25 cellular contexts compared by ENCODE assay signal in genomic region chr21:42851812-42852665, GRCh38. TPM values are rescaled to one million over a fixed set of nuclear protein-coding genes. Genes with fewer than 3 reads are reported as not detected.
A peak's percentile ranks its signal among the peaks of the same experiment; 100 is the strongest.
DNase-seq lines count a peak whose midpoint lies in the region; ATAC-seq, FAIRE-seq and TF ChIP-seq lines count a peak whose summit lies in the region.
"Had no signal": no experiment of that assay in that cellular context is flagged by ENCODE, and none has a peak within 500 bp of the region (broad histone marks: within the 10 kb centered on the region; RNA-seq: fewer than 3 reads in every experiment).

No MANE protein-coding gene starts in this region.

- H3K36me3 ChIP-seq in GM12878 (ENCODE audit: control insufficient read depth in 2 of 2, insufficient read depth in 2 of 2, low read length in 1 of 2) = peaks cover 34 to 62% of the 10 kb centered on the region in 2 experiments

- H2AFZ ChIP-seq in H9 (ENCODE audit: low read length) (no peak overlapping the region), GM12878 (ENCODE audit: control insufficient read depth, low read depth, low read length) (no peak overlapping the region)
- H2AFZ ChIP-seq: PC-9 had no signal

- peak; percentile 12; the same call in 1 of the 2 replicates for TF ChIP-seq POLR2A in GM12878 (IDR thresholded peaks at IDR 0.05; ENCODE audit: low read depth, low read length)

- BruUV-seq in GM12878 (replicated peaks; lab: Mats Ljungman, UMichigan) = no TSS peak

- TF ChIP-seq EP300 in GM12878 (IDR thresholded peaks at IDR 0.05; ENCODE audit: borderline replicate concordance in 1 of 2, control insufficient read depth in 1 of 2, low read depth in 2 of 2, low read length in 2 of 2) = no peak

- H3K56ac ChIP-seq in H9 (ENCODE audit: insufficient read length, low read depth, low read length) = no peak overlapping the region

- no peak for FAIRE-seq in GM12878 (lab: Jason Lieb, UNC)

- H3K9ac ChIP-seq in H9 (ENCODE audit: extremely low read depth, insufficient read length, low read length) (no peak overlapping the region), GM12878 (ENCODE audit: control insufficient read depth, insufficient read depth, low read length) (no peak overlapping the region)

- H3K4me3 Mint-ChIP-seq in activated T-cell treated with anti-CD3 and anti-CD28 coated beads, Interleukin-2, amount 50 U/mL, for 24 hours = no peak overlapping the region
- no peak overlapping the region for H3K4me3 Mint-ChIP-seq in activated T-cell treated with anti-CD3 and anti-CD28 coated beads, Interleukin-2, amount 50 U/mL, for 4 hours
- H3K4me3 Mint-ChIP-seq in H9 = no peak overlapping the region
- no peak overlapping the region for H3K4me3 Mint-ChIP-seq in stimulated activated naive B cell treated with anti-CD40 and anti-IgM and Interleukin-4, amounts not matched to agents 10 μg/mL and 1 μg/mL and 100 μg/mL, for 72 hours
- H3K4me3 Mint-ChIP-seq: CD8-positive, alpha-beta memory T cell had no signal

- H2AK5ac ChIP-seq in H9 (ENCODE audit: insufficient read length, low read length) = no peak overlapping the region

- no peak overlapping the region for H2BK20ac ChIP-seq in H9 (ENCODE audit: low read depth, low read length, poor library complexity, severe bottlenecking)

- WGBS in H9 (ENCODE audit: extremely low coverage, insufficient read length, low lambda C conversion rate) = no CpG with 5 or more reads among the region's 19 CpGs
- 90% methylated on average over 19 of the region's 19 CpGs for WGBS in GM12878 (ENCODE audit: insufficient coverage, insufficient replicate concordance, low lambda C conversion rate, missing lambda C conversion rate)

- TF ChIP-seq CTCF in H9 (conservative IDR thresholded peaks at IDR 0.05) = no peak
- TF ChIP-seq CTCF in GM12878 (IDR thresholded peaks at IDR 0.05 in 2 of 3, conservative IDR thresholded peaks at IDR 0.05 in 1 of 3; ENCODE audit: control insufficient read depth in 2 of 3, extremely low read depth in 1 of 3, insufficient read depth in 1 of 3, low read depth in 3 of 3, low read length in 3 of 3) = no peak

- no peaks in the 10 kb centered on the region for H3K9me3 ChIP-seq in H9 (ENCODE audit: control insufficient read depth, low read depth, low read length)
- no peaks in the 10 kb centered on the region for H3K9me3 ChIP-seq in GM12878 (replicated peaks; ENCODE audit: control insufficient read depth, insufficient read depth, low read length)
- H3K9me3 ChIP-seq: MG63 had no signal

- POLR2A ChIA-PET in GM12878 (lab: Charles Lee) = no interaction called here

- H2BK120ac ChIP-seq in H9 (ENCODE audit: low read depth, low read length, poor library complexity, severe bottlenecking) = no peak overlapping the region

- no peaks in the 10 kb centered on the region for H3K79me1 ChIP-seq in H9 (ENCODE audit: insufficient read depth, low read depth, low read length, poor library complexity, severe bottlenecking)

- CTCF ChIA-PET in GM12878 (lab: Yijun Ruan, JAX) = no interaction called here

- H3K18ac ChIP-seq in H9 (ENCODE audit: insufficient read length, low read depth, low read length) = no peak overlapping the region

- ATAC-seq in activated T-cell treated with anti-CD3 and anti-CD28 coated beads, Interleukin-2, amount 50 U/mL, for 4 hours = no peak
- ATAC-seq in GM12878 = no peak
- no peak for ATAC-seq in stimulated activated naive B cell treated with anti-CD40 and anti-IgM and Interleukin-4, amounts not matched to agents 10 μg/mL and 1 μg/mL and 100 μg/mL, for 72 hours (replicated peaks)

- H3K79me2 ChIP-seq in H9 (ENCODE audit: insufficient read depth, low read length) (no peaks in the 10 kb centered on the region; the same call in 1 of the 2 replicates), GM12878 (ENCODE audit: control insufficient read depth, insufficient read depth, low read length) (no peaks in the 10 kb centered on the region)

- H4K5ac ChIP-seq in H9 (ENCODE audit: insufficient read length, low read depth, low read length) = no peak overlapping the region

- H3K27ac Mint-ChIP-seq in activated T-cell treated with anti-CD3 and anti-CD28 coated beads, Interleukin-2, amount 50 U/mL, for 24 hours = peak overlapping the region; percentile 67
- H3K27ac Mint-ChIP-seq in H9 = peak overlapping the region in 2 of 3 experiments; percentile 69 to 72; a peak in 2 of 7 replicates
- peak overlapping the region; percentile 82 for H3K27ac Mint-ChIP-seq in stimulated activated naive B cell treated with anti-CD40 and anti-IgM and Interleukin-4, amounts not matched to agents 10 μg/mL and 1 μg/mL and 100 μg/mL, for 72 hours

- no peak for DNase-seq in activated T-cell treated with anti-CD3 and anti-CD28 coated beads, Interleukin-2, amount 50 U/mL, for 24 hours
- no peak for DNase-seq in activated T-cell treated with anti-CD3 and anti-CD28 coated beads, Interleukin-2, amount 50 U/mL, for 4 hours
- DNase-seq in H9 (no peak), GM12878 (ENCODE audit: low read depth, low spot score) (no peak), DMS153 (lab: John Stamatoyannopoulos, UW) (no peak), NCI-H748 (lab: John Stamatoyannopoulos, UW; ENCODE audit: unreplicated experiment) (no peak)
- DNase-seq in stimulated activated naive B cell treated with anti-CD40 and anti-IgM and Interleukin-4, amounts not matched to agents 10 μg/mL and 1 μg/mL and 100 μg/mL, for 72 hours = no peak
- DNase-seq: 8988T; Calu3; CD8-positive, alpha-beta memory T cell; DMS53; GDM1; HCEC 1CT; MG63; NCI-H1417; NCI-H2029; NCI-H2227 treated with DMSO at 0.1 percent for 48 hours; NCI-H510A; NCI-H748 treated with DMSO at 0.1 percent for 48 hours; PC-9; RPMI8226; SHP77 treated with DMSO at 0.1 percent for 48 hours; SW 1271 had no signal

- no peak overlapping the region for H4K8ac ChIP-seq in H9 (replicated peaks; ENCODE audit: insufficient read length, low read depth, low read length)

- H3K4me1 Mint-ChIP-seq in activated T-cell treated with anti-CD3 and anti-CD28 coated beads, Interleukin-2, amount 50 U/mL, for 24 hours (ENCODE audit: low read depth) = peaks cover 14% of the 10 kb centered on the region
- H3K4me1 Mint-ChIP-seq in activated T-cell treated with anti-CD3 and anti-CD28 coated beads, Interleukin-2, amount 50 U/mL, for 4 hours (ENCODE audit: low read depth) = peaks cover 5% of the 10 kb centered on the region
- no peaks in the 10 kb centered on the region for H3K4me1 Mint-ChIP-seq in H9
- H3K4me1 Mint-ChIP-seq in stimulated activated naive B cell treated with anti-CD40 and anti-IgM and Interleukin-4, amounts not matched to agents 10 μg/mL and 1 μg/mL and 100 μg/mL, for 72 hours = peaks cover 14 to 27% of the 10 kb centered on the region in 2 donors

- TF ChIP-seq RAD21 in GM12878 (IDR thresholded peaks at IDR 0.05; ENCODE audit: insufficient read depth, low read depth, low read length) = no peak

- RAD21 ChIA-PET in GM12878 (lab: Charles Lee; ENCODE audit: unreplicated experiment) = no interaction called here

- H2BK15ac ChIP-seq in H9 (ENCODE audit: low read depth, low read length) = no peak overlapping the region

- H3K27me3 Mint-ChIP-seq in activated T-cell treated with anti-CD3 and anti-CD28 coated beads, Interleukin-2, amount 50 U/mL, for 24 hours = no peaks in the 10 kb centered on the region
- H3K27me3 Mint-ChIP-seq in activated T-cell treated with anti-CD3 and anti-CD28 coated beads, Interleukin-2, amount 50 U/mL, for 4 hours (ENCODE audit: low read depth) = no peaks in the 10 kb centered on the region
- H3K27me3 Mint-ChIP-seq in H9 (ENCODE audit: low read depth) = no peaks in the 10 kb centered on the region
- H3K27me3 Mint-ChIP-seq in stimulated activated naive B cell treated with anti-CD40 and anti-IgM and Interleukin-4, amounts not matched to agents 10 μg/mL and 1 μg/mL and 100 μg/mL, for 72 hours = no peaks in the 10 kb centered on the region
- H3K27me3 Mint-ChIP-seq: CD8-positive, alpha-beta memory T cell had no signal

- no peak overlapping the region for H4K91ac ChIP-seq in H9 (ENCODE audit: insufficient read length, low read depth, low read length)

- SMC1A ChIA-PET in GM12878 (lab: Charles Lee; ENCODE audit: uncharacterized antibody, unreplicated experiment) = no interaction called here

- no peak overlapping the region for H3K27ac ChIP-seq in H9 (ENCODE audit: insufficient read length, low read depth, low read length)
- H3K27ac ChIP-seq in GM12878 (ENCODE audit: control insufficient read depth, insufficient read depth) = no peak overlapping the region
- H3K27ac ChIP-seq: C4-2B, PC-9, SK-N-MC had no signal

- H4K20me1 ChIP-seq in H9 (ENCODE audit: control insufficient read depth, insufficient read depth, insufficient read length) (no peaks in the 10 kb centered on the region), GM12878 (ENCODE audit: control insufficient read depth, insufficient read depth) (no peaks in the 10 kb centered on the region)

- H3K4me2 ChIP-seq in H9 (ENCODE audit: insufficient read depth, insufficient read length, low read length) (no peak overlapping the region), GM12878 (ENCODE audit: control insufficient read depth, insufficient read depth) (no peak overlapping the region)
- H3K4me2 ChIP-seq: PC-9 had no signal

- in situ Hi-C loops in GM12878 (cut with MboI) = no loop called here

- no peaks in the 10 kb centered on the region for H3K23me2 ChIP-seq in H9 (ENCODE audit: insufficient read length, low read depth, low read length, poor library complexity, severe bottlenecking)

- intact Hi-C loops in GM12878 (cut with micrococcal nuclease; ENCODE audit: unreplicated experiment) = no loop called here

- no peak overlapping the region for H2BK5ac ChIP-seq in H9 (ENCODE audit: insufficient read length, low read length)

- peaks cover 97% of the 10 kb centered on the region for H3K36me3 Mint-ChIP-seq in activated T-cell treated with anti-CD3 and anti-CD28 coated beads, Interleukin-2, amount 50 U/mL, for 24 hours (ENCODE audit: low read depth)
- H3K36me3 Mint-ChIP-seq in activated T-cell treated with anti-CD3 and anti-CD28 coated beads, Interleukin-2, amount 50 U/mL, for 4 hours (ENCODE audit: insufficient read depth) = peaks cover 42% of the 10 kb centered on the region
- H3K36me3 Mint-ChIP-seq in H9 (ENCODE audit: insufficient read depth in 1 of 3, low read depth in 3 of 3) = peaks cover 55 to 94% (median 92%) of the 10 kb centered on the region in 3 experiments
- H3K36me3 Mint-ChIP-seq in stimulated activated naive B cell treated with anti-CD40 and anti-IgM and Interleukin-4, amounts not matched to agents 10 μg/mL and 1 μg/mL and 100 μg/mL, for 72 hours = peaks cover 64 to 76% of the 10 kb centered on the region in 2 donors

- H3K27me3 ChIP-seq in H9 (ENCODE audit: insufficient read depth, low read length) (no peaks in the 10 kb centered on the region), GM12878 (replicated peaks in 1 of 2; ENCODE audit: control insufficient read depth in 2 of 2, insufficient read depth in 2 of 2, low read length in 1 of 2) (no peaks in the 10 kb centered on the region)
- H3K27me3 ChIP-seq: MG63 had no signal

- H2BK12ac ChIP-seq in H9 (ENCODE audit: insufficient read length, low read depth, low read length) = no peak overlapping the region

- H3K14ac ChIP-seq in H9 (ENCODE audit: insufficient read depth, low read length) = no peak overlapping the region

- no peak overlapping the region for H3T11ph ChIP-seq in H9 (ENCODE audit: low read length)

- H3K4me3 ChIP-seq in GM12878 = no peak overlapping the region
- H3K4me3 ChIP-seq: MG63, PC-9, SK-N-MC had no signal

- no peak overlapping the region for H3K4ac ChIP-seq in H9 (ENCODE audit: low read depth, low read length)

- no peak overlapping the region for H3K23ac ChIP-seq in H9 (ENCODE audit: insufficient read length, low read depth, low read length)

- no peaks in the 10 kb centered on the region for H3K9me3 Mint-ChIP-seq in activated T-cell treated with anti-CD3 and anti-CD28 coated beads, Interleukin-2, amount 50 U/mL, for 24 hours
- H3K9me3 Mint-ChIP-seq in activated T-cell treated with anti-CD3 and anti-CD28 coated beads, Interleukin-2, amount 50 U/mL, for 4 hours = no peaks in the 10 kb centered on the region
- H3K9me3 Mint-ChIP-seq in H9 = no peaks in the 10 kb centered on the region
- H3K9me3 Mint-ChIP-seq in stimulated activated naive B cell treated with anti-CD40 and anti-IgM and Interleukin-4, amounts not matched to agents 10 μg/mL and 1 μg/mL and 100 μg/mL, for 72 hours = no peaks in the 10 kb centered on the region
- H3K9me3 Mint-ChIP-seq: CD8-positive, alpha-beta memory T cell had no signal

- H3K4me1 ChIP-seq in H9 (ENCODE audit: insufficient read depth, low read length) (no peaks in the 10 kb centered on the region), GM12878 (ENCODE audit: control insufficient read depth, insufficient read depth, low read length) (no peaks in the 10 kb centered on the region)

RNA-seq across cellular contexts. Expression of gene WDR4, which starts 27.3 kb away (rescaled TPM):
- 10 to 100 TPM; 66.9 to 88.9 (median 86.2) TPM for total RNA-seq in activated T-cell treated with anti-CD3 and anti-CD28 coated beads, Interleukin-2, amount 50 U/mL, for 4 hours
- total RNA-seq in H9 (2021) = 53.0 and 54.4 TPM in 2 replicates
- total RNA-seq in GM12878 (2013; cell fraction: nucleolus; rRNA removed) = 80.3 and 92.9 TPM in 2 replicates
- total RNA-seq in GM12878 (2014; rRNA removed) = 13.8 and 17.5 TPM in 2 replicates
- total RNA-seq in GM12878 (2014; rRNA removed; fragmentation: Illumina TruSeq; extraction: Trizol) = 15.2 and 17.1 TPM in 2 replicates
- 39.4 and 41.3 TPM in 2 replicates for total RNA-seq in GM12878 (2021)
- 5.7 TPM for polyA plus RNA-seq in GM12878 (2011; ENCODE audit: low read depth)
- polyA plus RNA-seq in GM12878 (2011; rRNA removed) = 8.8 and 14.1 TPM in 2 replicates
- polyA plus RNA-seq in GM12878 (2011; cell fraction: cytosol; rRNA removed) = 31.6 and 36.1 TPM in 2 replicates
- 51.0 and 92.6 TPM in 2 replicates for polyA plus RNA-seq in GM12878 (2011; cell fraction: nucleus; rRNA removed)
- 12.8 and 13.8 TPM in 2 replicates for polyA plus RNA-seq in GM12878 (2012)
- 10.3 and 19.8 TPM in 2 replicates for polyA plus RNA-seq in GM12878 (2014; fragmentation: Illumina TruSeq; extraction: Trizol)
- polyA plus RNA-seq in GM12878 (2014; fragmentation: Nextera tagmentation; extraction: Ambion mirVana) = 1 to 10 TPM; 2.1 to 9.1 TPM
- polyA plus RNA-seq in GM12878 (2014; rRNA removed) = 45.3 and 51.8 TPM in 2 replicates
- polyA plus RNA-seq in GM12878 (2016; fragmentation: Nextera tagmentation; extraction: Ambion mirVana) = 10 to 100 TPM; 37.7 to 40.1 TPM
- 18.7 and 29.2 TPM in 2 replicates for polyA minus RNA-seq in GM12878 (2011; rRNA and poly(A)+ RNA removed)
- 6.8 and 11.0 TPM in 2 replicates for polyA minus RNA-seq in GM12878 (2011; cell fraction: cytosol; rRNA and poly(A)+ RNA removed)
- 28.5 and 46.7 TPM in 2 replicates for polyA minus RNA-seq in GM12878 (2011; cell fraction: nucleus; rRNA and poly(A)+ RNA removed)

RNA-seq across cellular contexts. Expression of gene NDUFV3, which starts 41.1 kb away (rescaled TPM):
- total RNA-seq in activated T-cell treated with anti-CD3 and anti-CD28 coated beads, Interleukin-2, amount 50 U/mL, for 4 hours = 10 to 100 TPM; 18.6 to 26.6 (median 20.6) TPM
- 32.6 and 35.6 TPM in 2 replicates for total RNA-seq in H9 (2021)
- 38.8 and 45.0 TPM in 2 replicates for total RNA-seq in GM12878 (2013; cell fraction: nucleolus; rRNA removed)
- total RNA-seq in GM12878 (2014; rRNA removed) = 31.6 and 31.9 TPM in 2 replicates
- 32.7 and 34.2 TPM in 2 replicates for total RNA-seq in GM12878 (2014; rRNA removed; fragmentation: Illumina TruSeq; extraction: Trizol)
- 27.7 and 28.4 TPM in 2 replicates for total RNA-seq in GM12878 (2021)
- 8.7 TPM for polyA plus RNA-seq in GM12878 (2011; ENCODE audit: low read depth)
- 10.6 and 13.4 TPM in 2 replicates for polyA plus RNA-seq in GM12878 (2011; rRNA removed)
- polyA plus RNA-seq in GM12878 (2011; cell fraction: cytosol; rRNA removed) = 18.6 and 23.1 TPM in 2 replicates
- polyA plus RNA-seq in GM12878 (2011; cell fraction: nucleus; rRNA removed) = 13.7 and 20.8 TPM in 2 replicates
- 16.0 and 16.7 TPM in 2 replicates for polyA plus RNA-seq in GM12878 (2012)
- polyA plus RNA-seq in GM12878 (2014; fragmentation: Illumina TruSeq; extraction: Trizol) = 24.8 and 33.3 TPM in 2 replicates
- 1 to 10 TPM; 7.0 to 9.1 TPM for polyA plus RNA-seq in GM12878 (2014; fragmentation: Nextera tagmentation; extraction: Ambion mirVana)
- polyA plus RNA-seq in GM12878 (2014; rRNA removed) = 27.6 and 31.3 TPM in 2 replicates
- 10 to 100 TPM; 42.2 to 44.7 TPM for polyA plus RNA-seq in GM12878 (2016; fragmentation: Nextera tagmentation; extraction: Ambion mirVana)
- polyA minus RNA-seq in GM12878 (2011; rRNA and poly(A)+ RNA removed) = 8.3 and 12.9 TPM in 2 replicates
- polyA minus RNA-seq in GM12878 (2011; cell fraction: cytosol; rRNA and poly(A)+ RNA removed) = 7.9 and 9.8 TPM in 2 replicates
- polyA minus RNA-seq in GM12878 (2011; cell fraction: nucleus; rRNA and poly(A)+ RNA removed) = 3.3 and 5.2 TPM in 2 replicates
